In genomic region chr20:4063631-4064030, GRCh38 we compare ENCODE assay signal across 13 cellular contexts. TPM values are rescaled to one million over a fixed set of nuclear protein-coding genes. Genes with fewer than 3 reads are reported as not detected.
DNase-seq lines count a peak whose midpoint lies in the region; ATAC-seq lines count a peak whose summit lies in the region.
"Had no signal": no experiment of that assay in that cellular context is flagged by ENCODE, and none has a peak within 500 bp of the region (broad histone marks: within the 10 kb centered on the region; RNA-seq: fewer than 3 reads in every experiment).

No MANE protein-coding gene starts in this region.

- no peak for ATAC-seq in stimulated activated effector memory CD8-positive, alpha-beta T cell treated with anti-CD3 and anti-CD28 coated beads, Interleukin-12 subunit alpha, Interleukin-12 subunit beta, amount 100 ng/mL, for 72 hours
- no peak for ATAC-seq in HG02970 (IDR thresholded peaks at IDR 0.05; ENCODE audit: low FRiP score, unreplicated experiment)

- no peaks in the 10 kb centered on the region for H3K9me3 Mint-ChIP-seq in stimulated activated effector memory CD8-positive, alpha-beta T cell treated with anti-CD3 and anti-CD28 coated beads, Interleukin-12 subunit alpha, Interleukin-12 subunit beta, amount 100 ng/mL, for 72 hours
- H3K9me3 Mint-ChIP-seq: activated naive CD8-positive, alpha-beta T cell treated with anti-CD3 and anti-CD28 coated beads, Interleukin-2, amount 10 ng/mL, durations not matched to agents 7 days and 5 days had no signal

- H3F3A ChIP-seq in GM23248 (ENCODE audit: insufficient read depth): peaks cover 46% of the 10 kb centered on the region

- in situ Hi-C loops in GM23248 (cut with MboI): no loop called here

- H3K4me3 ChIP-seq in GM23248: no peak overlapping the region

- 80 to 81% methylated on average over 5 of the region's 5 CpGs for WGBS in GM23248 (ENCODE audit: low coverage in 1 of 2, low lambda C conversion rate in 2 of 2, missing lambda C conversion rate in 2 of 2), 2 experiments

- no peaks in the 10 kb centered on the region for H3K9me2 ChIP-seq in GM23248 (ENCODE audit: insufficient read depth)

- DNase-seq in GM23248 (peak; percentile 45), amniotic epithelial cell (ENCODE audit: low read depth) (peak; percentile 64), iris pigment epithelial cell (ENCODE audit: low read depth) (peak; percentile 50), NCI-H748 (lab: John Stamatoyannopoulos, UW; ENCODE audit: unreplicated experiment) (no peak), NCI-H345 (lab: John Stamatoyannopoulos, UW) (no peak)
- no peak for DNase-seq in stimulated activated effector memory CD8-positive, alpha-beta T cell treated with anti-CD3 and anti-CD28 coated beads, Interleukin-12 subunit alpha, Interleukin-12 subunit beta, amount 100 ng/mL, for 72 hours (ENCODE audit: low spot score in 2 of 2)
- no peak for DNase-seq in stimulated activated naive CD4-positive, alpha-beta T cell (lab: John Stamatoyannopoulos, UW)
- DNase-seq: activated CD4-positive, alpha-beta T cell treated with anti-CD3 and anti-CD28 coated beads, Interleukin-2, amount 50 U/mL, for 1 hour; activated naive CD8-positive, alpha-beta T cell treated with anti-CD3 and anti-CD28 coated beads, Interleukin-2, amount 10 ng/mL, durations not matched to agents 7 days and 5 days; DMS53; NCI-H1436 treated with DMSO at 0.1 percent for 48 hours; stimulated activated CD4-positive, alpha-beta T cell treated with anti-CD3 and anti-CD28 coated beads, Interleukin-4, amount 100 ng/mL, for 1 hour had no signal

- peak overlapping the region; percentile 42; the same call in 1 of the 2 replicates for H2AFZ ChIP-seq in GM23248

- no peak overlapping the region for H3K4me3 Mint-ChIP-seq in stimulated activated effector memory CD8-positive, alpha-beta T cell treated with anti-CD3 and anti-CD28 coated beads, Interleukin-12 subunit alpha, Interleukin-12 subunit beta, amount 100 ng/mL, for 72 hours
- H3K4me3 Mint-ChIP-seq: activated naive CD8-positive, alpha-beta T cell treated with anti-CD3 and anti-CD28 coated beads, Interleukin-2, amount 10 ng/mL, durations not matched to agents 7 days and 5 days had no signal

- no peaks in the 10 kb centered on the region for H4K20me1 ChIP-seq in GM23248 (ENCODE audit: insufficient read depth)

- H3K27me3 ChIP-seq in GM23248 (replicated peaks; ENCODE audit: insufficient read depth): no peaks in the 10 kb centered on the region

- H3K79me2 ChIP-seq in GM23248 (ENCODE audit: insufficient read depth): no peaks in the 10 kb centered on the region

- no peaks in the 10 kb centered on the region for H3K9me3 ChIP-seq in GM23248 (ENCODE audit: low read depth)

- no peaks in the 10 kb centered on the region for H3K36me3 ChIP-seq in GM23248 (ENCODE audit: low read depth)

- H3K27ac ChIP-seq in GM23248: peak overlapping the region; percentile 94

- H3K4me2 ChIP-seq in GM23248 (ENCODE audit: unreplicated experiment): peak overlapping the region; percentile 64

- peak overlapping the region; percentile 76 for H3K9ac ChIP-seq in GM23248

- no peaks in the 10 kb centered on the region for H3K36me3 Mint-ChIP-seq in stimulated activated effector memory CD8-positive, alpha-beta T cell treated with anti-CD3 and anti-CD28 coated beads, Interleukin-12 subunit alpha, Interleukin-12 subunit beta, amount 100 ng/mL, for 72 hours
- H3K36me3 Mint-ChIP-seq: activated naive CD8-positive, alpha-beta T cell treated with anti-CD3 and anti-CD28 coated beads, Interleukin-2, amount 10 ng/mL, durations not matched to agents 7 days and 5 days had no signal

- peak overlapping the region; percentile 41 for H3K27ac Mint-ChIP-seq in stimulated activated effector memory CD8-positive, alpha-beta T cell treated with anti-CD3 and anti-CD28 coated beads, Interleukin-12 subunit alpha, Interleukin-12 subunit beta, amount 100 ng/mL, for 72 hours
- H3K27ac Mint-ChIP-seq: activated naive CD8-positive, alpha-beta T cell treated with anti-CD3 and anti-CD28 coated beads, Interleukin-2, amount 10 ng/mL, durations not matched to agents 7 days and 5 days had no signal

- peaks cover 52% of the 10 kb centered on the region for H3K4me1 ChIP-seq in GM23248 (ENCODE audit: insufficient read depth)

- no peaks in the 10 kb centered on the region for H3K4me1 Mint-ChIP-seq in stimulated activated effector memory CD8-positive, alpha-beta T cell treated with anti-CD3 and anti-CD28 coated beads, Interleukin-12 subunit alpha, Interleukin-12 subunit beta, amount 100 ng/mL, for 72 hours

RNA-seq across cellular contexts. Expression of gene RNF24, which starts 48.3 kb away (rescaled TPM):
- total RNA-seq in GM23248 (2014; rRNA removed; shearing (Covaris generic)): 20.1 and 24.7 TPM in 2 replicates
- 44.8 and 47.4 TPM in 2 replicates for polyA plus RNA-seq in GM23248 (2016; fragmentation: Nextera tagmentation; extraction: Ambion mirVana)

Comparison
In these comparisons a context has a peak if more than half of its experiments do, and no peak if none do; other contexts are left out.
1. DNase-seq: peak in GM23248 (single experiment), amniotic epithelial cell (single experiment) and iris pigment epithelial cell (single experiment); none in stimulated activated effector memory CD8-positive, alpha-beta T cell treated with anti-CD3 and anti-CD28 coated beads, Interleukin-12 subunit alpha, Interleukin-12 subunit beta, amount 100 ng/mL, for 72 hours (0 of 2), NCI-H748 (single experiment), stimulated activated naive CD4-positive, alpha-beta T cell (0 of 6) and NCI-H345 (single experiment).